Comparison of ENCODE assay signal across 8 cellular contexts in the genomic region with DNA sequence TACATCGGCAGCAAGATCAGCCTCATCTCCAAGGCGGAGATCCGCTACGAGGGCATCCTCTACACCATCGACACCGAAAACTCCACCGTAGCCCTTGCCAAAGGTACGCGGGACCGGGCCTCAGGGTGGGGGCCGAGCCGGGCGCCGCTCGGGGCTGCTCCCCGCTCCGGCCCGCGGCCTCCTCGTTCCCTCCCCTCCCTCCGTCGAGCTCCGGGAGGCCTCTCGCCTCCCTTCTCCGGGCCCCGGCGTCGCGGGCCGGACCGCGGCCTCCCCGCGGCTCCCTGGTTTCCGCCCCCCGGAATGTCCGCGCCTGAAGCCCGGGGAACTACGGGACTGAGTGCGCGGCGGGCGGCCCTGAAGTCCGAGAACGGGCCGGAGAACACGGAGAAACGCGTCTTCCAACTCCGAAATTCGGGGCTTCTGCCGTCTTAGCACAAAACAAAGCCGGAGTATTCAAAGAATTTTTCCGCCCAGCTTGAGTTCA. TPM values are rescaled to one million over a fixed set of nuclear protein-coding genes. Genes with fewer than 3 reads are reported as not detected.
DNase-seq lines count a peak whose midpoint lies in the region; ATAC-seq and TF ChIP-seq lines count a peak whose summit lies in the region.

No MANE protein-coding gene starts in this region.

- WGBS in right lobe of liver (ENCODE audit: insufficient coverage, low coverage, low lambda C conversion rate, missing lambda C conversion rate), result 0% methylated on average over 3 of the region's 55 CpGs
- WGBS in stomach, 5 donors, result 0 to 1% (median 0%) methylated on average over 19 to 55 of the region's 55 CpGs

- H3K9me3 ChIP-seq in right lobe of liver, result no peaks in the 10 kb centered on the region
- no peaks in the 10 kb centered on the region for H3K9me3 ChIP-seq in stomach

- TF ChIP-seq EP300 in stomach (IDR thresholded peaks at IDR 0.05), result no peak

- H3K27ac ChIP-seq in right lobe of liver (peak overlapping the region; percentile 94 to 98 (median 97)), stomach (peak overlapping the region; percentile 95 to 99 (median 99))

- TF ChIP-seq POLR2A in right lobe of liver (IDR thresholded peaks at IDR 0.05), result no peak
- TF ChIP-seq POLR2A in stomach (IDR thresholded peaks at IDR 0.05), result no peak

- H3K27ac Mint-ChIP-seq in HFFc6, result peak overlapping the region; percentile 98

- H3K27me3 Mint-ChIP-seq in HFFc6 (ENCODE audit: insufficient read depth), result no peaks in the 10 kb centered on the region; the same call in 1 of the 2 replicates

- peak; percentile 76 for DNase-seq in NCI-H345 (lab: John Stamatoyannopoulos, UW)
- DNase-seq in NCI-H345 treated with DMSO at 0.1 percent for 48 hours (lab: John Stamatoyannopoulos, UW; ENCODE audit: unreplicated experiment), result no peak
- no peak for DNase-seq in HFFc6
- peak; percentile 87 for DNase-seq in NCI-H2227 (lab: John Stamatoyannopoulos, UW; ENCODE audit: unreplicated experiment)
- DNase-seq in cardiac fibroblast (ENCODE audit: low read depth in 2 of 2), result peak in 1 of 2 donors; percentile 44
- peak in 1 of 3 donors; percentile 45 for DNase-seq in right lobe of liver
- no peak for DNase-seq in stomach
- no peak for DNase-seq in putamen (ENCODE audit: low spot score)

- H3K4me3 ChIP-seq in cardiac fibroblast (replicated peaks in 1 of 2; ENCODE audit: low read depth in 2 of 2, low read length in 2 of 2), result peak overlapping the region; percentile 75 to 81
- peak overlapping the region; percentile 88 to 96 (median 94) for H3K4me3 ChIP-seq in right lobe of liver
- peak overlapping the region; percentile 69 to 98 (median 92) for H3K4me3 ChIP-seq in stomach

- no peak for TF ChIP-seq CTCF in HFFc6 (IDR thresholded peaks at IDR 0.05)
- TF ChIP-seq CTCF in cardiac fibroblast (IDR thresholded peaks at IDR 0.05; ENCODE audit: low read depth, low read length), result no peak
- no peak for TF ChIP-seq CTCF in right lobe of liver (IDR thresholded peaks at IDR 0.05)
- no peak for TF ChIP-seq CTCF in stomach (IDR thresholded peaks at IDR 0.05)

- H3K4me1 Mint-ChIP-seq in HFFc6 (ENCODE audit: low read depth), result peaks cover 49% of the 10 kb centered on the region

- no peaks in the 10 kb centered on the region for H3K9me3 Mint-ChIP-seq in HFFc6

- intact Hi-C loops in right lobe of liver (cut with DNase I), result no loop called here
- intact Hi-C loops in stomach (cut with DNase I; ENCODE audit: low total_unique reads), result no loop called here

- peaks cover 23% of the 10 kb centered on the region for H3K36me3 Mint-ChIP-seq in HFFc6 (ENCODE audit: low read depth)

- ATAC-seq in right lobe of liver, result peak; percentile 28 to 59 (median 49)

- H3K4me3 Mint-ChIP-seq in HFFc6, result peak overlapping the region; percentile 95

- H3K4me1 ChIP-seq in right lobe of liver (peaks cover 0 to 55% (median 22%) of the 10 kb centered on the region in 4 donors), stomach (peaks cover 42 to 57% (median 52%) of the 10 kb centered on the region in 4 donors)

- H3K36me3 ChIP-seq in right lobe of liver (no peaks in the 10 kb centered on the region), stomach (no peaks in the 10 kb centered on the region)

- H3K27me3 ChIP-seq in right lobe of liver (no peaks in the 10 kb centered on the region), stomach (no peaks in the 10 kb centered on the region)

RNA-seq across cellular contexts. Expression of a gene that starts 0.4 kb away (rescaled TPM):
- total RNA-seq in HFFc6 (2021; fragmentation: NEBNext Ultra II Directional; extraction: Animal tissue kit (Norgen Biotek cat#: 25700)), result 10 to 100 TPM; 66.5 to 92.9 (median 87.0) TPM
- 10 to 100 TPM; 32.1 to 61.9 (median 50.4) TPM for total RNA-seq in right lobe of liver
- 100 to 1,000 TPM in 4 of 5 donors, 10 to 100 TPM in 1; 53.3 to 227 (median 171) TPM for total RNA-seq in stomach
- polyA plus RNA-seq in stomach, result 10 to 100 TPM; 38.4 to 74.3 (median 51.5) TPM

Comparison
In these comparisons a context has a peak if more than half of its experiments do, and no peak if none do; other contexts are left out.
1. DNase-seq: peak in NCI-H345 (single experiment) and NCI-H2227 (single experiment); none in NCI-H345 treated with DMSO at 0.1 percent for 48 hours (single experiment), HFFc6 (single experiment), stomach (single experiment) and putamen (single experiment).
2. Peak in every context shown above with its lines, with median percentiles within 50 percentile points of each other: H3K4me3 ChIP-seq.